ENCODE assay signal across 8 cellular contexts in the genomic region with DNA sequence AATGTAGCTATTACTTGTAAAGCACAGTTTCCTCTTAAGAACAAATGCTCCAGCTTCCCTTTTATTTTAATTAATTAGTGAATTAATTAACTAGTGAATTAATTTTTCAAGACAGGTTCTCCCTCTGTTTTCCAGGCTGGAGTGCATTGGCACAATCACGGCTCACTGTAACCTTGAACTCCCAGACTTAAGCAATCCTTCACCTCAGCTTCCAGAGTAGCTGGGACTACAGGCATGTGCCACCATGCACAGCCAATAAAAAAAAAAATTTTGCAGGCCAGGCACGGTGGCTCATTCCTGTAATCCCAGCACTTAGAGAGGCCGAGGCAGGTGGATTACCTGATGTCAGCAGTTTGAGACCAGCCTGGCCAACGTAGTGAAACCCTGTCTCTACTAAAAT.
"Had no signal": no experiment of that assay in that cellular context is flagged by ENCODE, and none has a peak within 500 bp of the region (broad histone marks: within the 10 kb centered on the region; RNA-seq: fewer than 3 reads in every experiment).

No MANE protein-coding gene starts in this region.

- DNase-seq: GDM1, GF-D8 had no signal

- ATAC-seq: GM12878 had no signal

- H3K4me3 ChIP-seq: GM12878 had no signal

- FAIRE-seq: G401.6, GM12878, GM12891, GM12892, GM18507, GM19239 had no signal
